30 cellular contexts compared by ENCODE assay signal in the genomic region with DNA sequence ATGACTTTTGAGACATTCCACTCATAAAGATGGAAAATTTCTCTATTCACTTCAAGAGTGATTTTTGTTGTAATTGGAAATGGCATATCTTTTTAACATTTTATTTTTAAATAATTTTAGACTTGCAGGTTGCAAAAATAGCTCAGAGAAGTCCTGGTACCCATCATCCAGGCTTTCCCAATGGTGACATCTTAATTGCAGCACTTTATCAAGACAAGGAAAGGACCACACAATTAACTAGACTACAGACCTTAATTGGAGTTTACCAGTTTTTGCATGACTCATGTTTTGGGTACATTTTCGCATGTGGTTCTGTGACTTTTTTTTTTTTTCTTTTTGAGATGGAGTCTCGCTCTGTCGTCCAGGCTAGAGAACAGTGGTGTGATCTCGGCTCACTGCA. TPM values are rescaled to one million over a fixed set of nuclear protein-coding genes. Genes with fewer than 3 reads are reported as not detected.
"Had no signal": no experiment of that assay in that cellular context is flagged by ENCODE, and none has a peak within 500 bp of the region (broad histone marks: within the 10 kb centered on the region; RNA-seq: fewer than 3 reads in every experiment).

No MANE protein-coding gene starts in this region.

- H3K27ac Mint-ChIP-seq: dendritic cell treated with granulocyte-macrophage colony-stimulating factor and Interleukin-4, amounts not matched to agents 40 ng/mL and 50 ng/mL, for 4 days; endodermal cell; mesothelial cell of epicardium had no signal

- H3K4me3 ChIP-seq: colonic mucosa, esophagus squamous epithelium, gastrocnemius medialis, heart left ventricle, hepatocyte, left lung, lower lobe of right lung, mucosa of descending colon had no signal

- H2AFZ ChIP-seq: hepatocyte had no signal

- H3K9me3 Mint-ChIP-seq: endodermal cell had no signal

- H3K27ac ChIP-seq: colonic mucosa, epithelial cell of prostate, esophagus squamous epithelium, gastrocnemius medialis, heart left ventricle, hepatocyte, left lung, lower lobe of right lung had no signal

- ATAC-seq: esophagus mucosa, gastrocnemius medialis, heart left ventricle, left cardiac atrium, left lung, left ventricle myocardium superior, lower lobe of right lung, mucosa of descending colon had no signal

- H3K4me1 ChIP-seq: colonic mucosa, esophagus squamous epithelium, gastrocnemius medialis, left lung, lower lobe of right lung had no signal

- H3K9me3 ChIP-seq: colonic mucosa, esophagus squamous epithelium, gastrocnemius medialis, left lung, lower lobe of right lung, mucosa of descending colon had no signal

- H3K27me3 ChIP-seq: colonic mucosa, hepatocyte had no signal

- H3K4me3 Mint-ChIP-seq: dendritic cell treated with granulocyte-macrophage colony-stimulating factor and Interleukin-4, amounts not matched to agents 40 ng/mL and 50 ng/mL, for 4 days; endodermal cell; mesothelial cell of epicardium had no signal

- DNase-seq: colonic mucosa; cortex of kidney; effector memory CD4-positive, alpha-beta T cell; endodermal cell; erythroblast; esophagus squamous epithelium; foreskin fibroblast; foreskin melanocyte; gastrocnemius medialis; heart left ventricle; left cardiac atrium; left lung; left ventricle myocardium superior; lower lobe of right lung; mesenchymal stem cell; mucosa of descending colon; naive B cell had no signal

- H3K4me1 Mint-ChIP-seq: endodermal cell had no signal

- H3K36me3 Mint-ChIP-seq: mesothelial cell of epicardium had no signal

- H3K4me2 ChIP-seq: hepatocyte had no signal

- H3K36me3 ChIP-seq: colonic mucosa, esophagus squamous epithelium, gastrocnemius medialis, heart left ventricle, left lung, lower lobe of right lung had no signal

- H3K79me2 ChIP-seq: hepatocyte had no signal

- FAIRE-seq: endometrium, islet of Langerhans had no signal

RNA-seq across cellular contexts. Expression of gene MOGAT2, which starts 25.8 kb away (rescaled TPM):
- total RNA-seq: chondrocyte, dermis microvascular lymphatic vessel endothelial cell, endodermal cell, esophagus squamous epithelium, kidney epithelial cell, left lung, lower lobe of right lung, lung microvascular endothelial cell, mesothelial cell of epicardium, myocyte had no signal
- polyA plus RNA-seq: keratinocyte had no signal
